In the genomic region with DNA sequence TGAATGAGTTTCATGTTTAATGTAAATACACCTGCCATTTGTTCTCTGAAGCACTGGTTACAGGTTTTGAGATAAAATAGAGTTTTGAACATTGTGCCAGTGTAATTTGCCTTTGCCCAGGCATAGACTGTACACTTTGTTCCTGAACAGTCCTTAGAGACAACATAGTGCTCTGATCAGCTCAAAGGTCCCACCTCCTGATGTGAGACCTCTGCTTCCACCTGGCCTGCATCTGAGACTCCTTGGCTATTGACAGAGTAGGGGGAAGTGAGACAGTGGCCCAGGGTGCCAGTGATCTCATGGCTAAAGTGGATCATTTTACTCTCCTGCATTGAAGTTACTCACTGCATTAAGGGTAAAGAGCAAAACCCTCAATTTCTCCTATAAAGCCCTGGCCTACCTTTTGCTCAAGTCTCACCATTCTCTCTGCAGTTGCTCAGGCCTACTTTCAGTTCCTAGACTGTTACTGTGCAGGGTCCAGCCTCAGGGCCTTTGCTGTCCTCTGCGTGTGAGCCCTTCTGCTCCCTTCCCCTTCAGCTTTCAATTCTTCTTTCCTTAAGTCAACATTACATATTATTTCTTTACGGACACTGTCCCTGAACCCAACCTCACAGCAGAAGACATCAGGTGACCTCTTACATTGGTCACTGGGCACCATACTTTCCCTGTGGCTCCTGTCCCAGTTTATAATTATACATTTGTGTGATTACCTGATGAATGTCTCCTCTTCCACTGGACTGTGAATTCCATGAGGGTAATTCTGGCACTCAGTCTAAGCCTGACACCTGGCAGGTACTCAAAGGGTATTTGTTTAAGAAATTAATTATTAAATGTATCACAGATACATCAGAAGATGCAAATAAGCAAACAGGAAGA, we compare ENCODE assay signal across 19 cellular contexts.
DNase-seq lines count a peak whose midpoint lies in the region; FAIRE-seq and TF ChIP-seq lines count a peak whose summit lies in the region.
"Had no signal": no experiment of that assay in that cellular context is flagged by ENCODE, and none has a peak within 500 bp of the region (broad histone marks: within the 10 kb centered on the region; RNA-seq: fewer than 3 reads in every experiment).

No MANE protein-coding gene starts in this region.

- no peak overlapping the region for H3K4me3 Mint-ChIP-seq in Calu3 (ENCODE audit: low read depth, unreplicated experiment)
- H3K4me3 Mint-ChIP-seq in osteocyte (ENCODE audit: unreplicated experiment) = no peak overlapping the region
- H3K4me3 Mint-ChIP-seq: B cell; central memory CD8-positive, alpha-beta T cell; endodermal cell; T-cell had no signal

- H3K9me3 Mint-ChIP-seq in Calu3 (ENCODE audit: low read depth, unreplicated experiment) = no peaks in the 10 kb centered on the region
- no peaks in the 10 kb centered on the region for H3K9me3 Mint-ChIP-seq in osteocyte (ENCODE audit: unreplicated experiment)
- H3K9me3 Mint-ChIP-seq: activated T-helper 2 cell treated with anti-CD3 and anti-CD28 coated beads, Interferon-gamma antibody, Interleukin-2, Interleukin-4, amounts not matched to agents 10 μg/mL and 5 μg/mL and 100 μg/mL, durations not matched to agents 14 hours and 24 hours and 36 hours; central memory CD8-positive, alpha-beta T cell; endodermal cell; T-cell had no signal

- CTCF ChIA-PET in Calu3 (lab: Charles Lee) = interaction anchor here (1.8 to 2.1 kb wide), 2 partner anchors 221 to 225 kb away, joined by 5 to 13 read pairs; no protein-coding TSS in a partner anchor

- DNase-seq in Calu3 (peak; percentile 54), HT-29 (ENCODE audit: low spot score) (peak; percentile 54), RPMI8226 (peak; percentile 15), osteocyte (ENCODE audit: extremely low spot score, unreplicated experiment) (no peak), urothelium cell line (ENCODE audit: low spot score) (no peak), NCI-H82 treated with DMSO at 0.1 percent for 48 hours (lab: John Stamatoyannopoulos, UW; ENCODE audit: unreplicated experiment) (no peak), SHP77 treated with DMSO at 0.1 percent for 48 hours (lab: John Stamatoyannopoulos, UW) (no peak)
- DNase-seq: DND-41; endodermal cell; heart right ventricle; kidney; NCI-H526 treated with DMSO at 0.1 percent for 48 hours; sigmoid colon; stimulated activated CD4-positive, alpha-beta T cell treated with anti-CD3 and anti-CD28 coated beads, Interleukin-2, amount 100 ng/mL, for 24 hours; T-cell; testis had no signal

- BruUV-seq in Calu3 (replicated peaks; lab: Mats Ljungman, UMichigan) = no TSS peak

- no peak for FAIRE-seq in urothelium cell line (lab: Jason Lieb, UNC)
- FAIRE-seq: kidney had no signal

- H3K36me3 Mint-ChIP-seq in Calu3 (ENCODE audit: insufficient read depth, unreplicated experiment) (peaks cover 24% of the 10 kb centered on the region), osteocyte (ENCODE audit: unreplicated experiment) (no peaks in the 10 kb centered on the region)
- H3K36me3 Mint-ChIP-seq: T-cell had no signal

- H3K27ac Mint-ChIP-seq in Calu3 (ENCODE audit: unreplicated experiment) = peak overlapping the region; percentile 83
- H3K27ac Mint-ChIP-seq in osteocyte (ENCODE audit: unreplicated experiment) = peak overlapping the region; percentile 11
- H3K27ac Mint-ChIP-seq: activated T-helper 2 cell treated with anti-CD3 and anti-CD28 coated beads, Interferon-gamma antibody, Interleukin-2, Interleukin-4, amounts not matched to agents 10 μg/mL and 5 μg/mL and 100 μg/mL, durations not matched to agents 14 hours and 24 hours and 36 hours; B cell; endodermal cell; T-cell had no signal

- H3K4me1 Mint-ChIP-seq in Calu3 (ENCODE audit: low read depth, unreplicated experiment) (peaks cover 95% of the 10 kb centered on the region), osteocyte (ENCODE audit: unreplicated experiment) (peaks cover 70% of the 10 kb centered on the region)
- H3K4me1 Mint-ChIP-seq: B cell; central memory CD8-positive, alpha-beta T cell; T-cell had no signal

- intact Hi-C loops in Calu3 (cut with micrococcal nuclease; ENCODE audit: unreplicated experiment) = loop anchor here (2.0 to 5.0 kb wide), 2 partner anchors 40 to 244 kb away; no protein-coding TSS in a partner anchor

- H3K27me3 Mint-ChIP-seq in Calu3 (ENCODE audit: unreplicated experiment) (no peaks in the 10 kb centered on the region), osteocyte (ENCODE audit: unreplicated experiment) (peaks cover 6% of the 10 kb centered on the region)

- no peak for TF ChIP-seq CTCF in Calu3 (IDR thresholded peaks at IDR 0.05; ENCODE audit: unreplicated experiment)
- TF ChIP-seq CTCF in osteocyte (IDR thresholded peaks at IDR 0.05) = no peak

Comparison
In these comparisons a context has a peak if more than half of its experiments do, and no peak if none do; other contexts are left out.
1. DNase-seq: peak in Calu3 (single experiment), HT-29 (single experiment) and RPMI8226 (single experiment); none in osteocyte (single experiment), urothelium cell line (single experiment), NCI-H82 treated with DMSO at 0.1 percent for 48 hours (single experiment) and SHP77 treated with DMSO at 0.1 percent for 48 hours (single experiment).